ENCODE assay signal across 9 cellular contexts in genomic region chr5:131795128-131795719, GRCh38. TPM values are rescaled to one million over a fixed set of nuclear protein-coding genes. Genes with fewer than 3 reads are reported as not detected.
DNase-seq lines count a peak whose midpoint lies in the region; ATAC-seq and TF ChIP-seq lines count a peak whose summit lies in the region.
"Had no signal": no experiment of that assay in that cellular context is flagged by ENCODE, and none has a peak within 500 bp of the region (broad histone marks: within the 10 kb centered on the region; RNA-seq: fewer than 3 reads in every experiment).

No MANE protein-coding gene starts in this region.

- H3K4me1 ChIP-seq in thoracic aorta (ENCODE audit: control insufficient read depth in 1 of 2, low read depth in 2 of 2) = peaks cover 31 to 49% of the 10 kb centered on the region in 2 donors

- H3K27me3 Mint-ChIP-seq in activated CD4-positive, alpha-beta T cell treated with anti-CD3 and anti-CD28 coated beads, Interleukin-2, amount 10 ng/mL, durations not matched to agents 7 days and 5 days = no peaks in the 10 kb centered on the region
- H3K27me3 Mint-ChIP-seq in activated B cell treated with CpG ODN at 0.5 μM for 24 hours = no peaks in the 10 kb centered on the region

- peak overlapping the region in 1 of 2 donors; percentile 100 for H3K27ac ChIP-seq in thoracic aorta

- no peaks in the 10 kb centered on the region for H3K27me3 ChIP-seq in thoracic aorta (replicated peaks; ENCODE audit: insufficient read depth)

- H3K4me3 ChIP-seq in thoracic aorta = peak overlapping the region; percentile 99

- H3K9me3 ChIP-seq in thoracic aorta = no peaks in the 10 kb centered on the region

- H3K27ac Mint-ChIP-seq in activated CD4-positive, alpha-beta T cell treated with anti-CD3 and anti-CD28 coated beads, Interleukin-2, amount 10 ng/mL, durations not matched to agents 7 days and 5 days = peak overlapping the region; percentile 76
- H3K27ac Mint-ChIP-seq in activated B cell treated with CpG ODN at 0.5 μM for 24 hours = peak overlapping the region; percentile 75

- no peaks in the 10 kb centered on the region for H3K36me3 ChIP-seq in thoracic aorta

- peak overlapping the region; percentile 98 for H3K4me3 Mint-ChIP-seq in activated CD4-positive, alpha-beta T cell treated with anti-CD3 and anti-CD28 coated beads, Interleukin-2, amount 10 ng/mL, durations not matched to agents 7 days and 5 days
- peak overlapping the region; percentile 82 for H3K4me3 Mint-ChIP-seq in activated B cell treated with CpG ODN at 0.5 μM for 24 hours

- TF ChIP-seq CTCF in activated B cell treated with CpG ODN at 0.5 μM for 24 hours (IDR thresholded peaks at IDR 0.05) = no peak
- no peak for TF ChIP-seq CTCF in thoracic aorta (IDR thresholded peaks at IDR 0.05)

- peaks cover 36% of the 10 kb centered on the region for H3K4me1 Mint-ChIP-seq in activated CD4-positive, alpha-beta T cell treated with anti-CD3 and anti-CD28 coated beads, Interleukin-2, amount 10 ng/mL, durations not matched to agents 7 days and 5 days
- H3K4me1 Mint-ChIP-seq in activated B cell treated with CpG ODN at 0.5 μM for 24 hours = peaks cover 48% of the 10 kb centered on the region

- intact Hi-C loops in activated B cell treated with CpG ODN at 0.5 μM for 24 hours (cut with micrococcal nuclease) = loop anchor here (5.0 to 10.0 kb wide), 5 partner anchors 50 to 1260 kb away; partner anchors contain the start of genes CDC42SE2, HSPA4 and RAD50

- H3K9me3 Mint-ChIP-seq in activated CD4-positive, alpha-beta T cell treated with anti-CD3 and anti-CD28 coated beads, Interleukin-2, amount 10 ng/mL, durations not matched to agents 7 days and 5 days = no peaks in the 10 kb centered on the region
- H3K9me3 Mint-ChIP-seq in activated B cell treated with CpG ODN at 0.5 μM for 24 hours = no peaks in the 10 kb centered on the region

- POLR2A ChIA-PET in activated CD4-positive, alpha-beta T cell treated with anti-CD3 and anti-CD28 coated beads, Interleukin-2, amount 10 ng/mL, durations not matched to agents 7 days and 5 days (lab: Charles Lee) = no interaction called here
- POLR2A ChIA-PET in activated B cell treated with CpG ODN at 0.5 μM for 24 hours (lab: Charles Lee) = no interaction called here

- H3K36me3 Mint-ChIP-seq in activated CD4-positive, alpha-beta T cell treated with anti-CD3 and anti-CD28 coated beads, Interleukin-2, amount 10 ng/mL, durations not matched to agents 7 days and 5 days (ENCODE audit: low read depth) = peaks cover 39% of the 10 kb centered on the region
- peaks cover 23% of the 10 kb centered on the region for H3K36me3 Mint-ChIP-seq in activated B cell treated with CpG ODN at 0.5 μM for 24 hours (ENCODE audit: low read depth)

- CTCF ChIA-PET in activated CD4-positive, alpha-beta T cell treated with anti-CD3 and anti-CD28 coated beads, Interleukin-2, amount 10 ng/mL, durations not matched to agents 7 days and 5 days (lab: Charles Lee) = no interaction called here
- CTCF ChIA-PET in activated B cell treated with CpG ODN at 0.5 μM for 24 hours (lab: Charles Lee) = no interaction called here

- ATAC-seq in activated B cell treated with CpG ODN at 0.5 μM for 24 hours (ENCODE audit: low read depth) (no peak), thoracic aorta (ENCODE audit: insufficient number of reproducible peaks, low FRiP score, low read depth) (no peak), HG02610 (IDR thresholded peaks at IDR 0.05; ENCODE audit: unreplicated experiment) (no peak)

- no peak for DNase-seq in activated CD4-positive, alpha-beta T cell treated with anti-CD3 and anti-CD28 coated beads, Interleukin-2, amount 10 ng/mL, durations not matched to agents 7 days and 5 days
- DNase-seq in activated CD4-positive, alpha-beta T cell treated with anti-CD3 and anti-CD28 coated beads, Interleukin-2, amount 50 U/mL, for 1 hour = no peak
- no peak for DNase-seq in activated B cell treated with CpG ODN at 0.5 μM for 24 hours
- DNase-seq in iris pigment epithelial cell (ENCODE audit: low read depth) = peak; percentile 22
- DNase-seq in thoracic aorta (ENCODE audit: low spot score) = no peak
- no peak for DNase-seq in iPS-NIHi7 (ENCODE audit: extremely low spot score)
- no peak for DNase-seq in dermis blood vessel endothelial cell
- DNase-seq: anterior cingulate cortex had no signal

RNA-seq across cellular contexts. Expression of gene FNIP1, which starts 1.6 kb away (rescaled TPM):
- total RNA-seq in activated CD4-positive, alpha-beta T cell treated with anti-CD3 and anti-CD28 coated beads, Interleukin-2, amount 10 ng/mL, durations not matched to agents 7 days and 5 days = 10 to 100 TPM; 24.8 to 26.1 TPM
- total RNA-seq in activated B cell treated with CpG ODN at 0.5 μM for 24 hours (29.8 and 34.0 TPM in 2 replicates), thoracic aorta (10 to 100 TPM; 52.9 to 54.7 TPM), dermis blood vessel endothelial cell (30.2 and 37.3 TPM in 2 replicates)
